12 cellular contexts compared by ENCODE assay signal in the genomic region with DNA sequence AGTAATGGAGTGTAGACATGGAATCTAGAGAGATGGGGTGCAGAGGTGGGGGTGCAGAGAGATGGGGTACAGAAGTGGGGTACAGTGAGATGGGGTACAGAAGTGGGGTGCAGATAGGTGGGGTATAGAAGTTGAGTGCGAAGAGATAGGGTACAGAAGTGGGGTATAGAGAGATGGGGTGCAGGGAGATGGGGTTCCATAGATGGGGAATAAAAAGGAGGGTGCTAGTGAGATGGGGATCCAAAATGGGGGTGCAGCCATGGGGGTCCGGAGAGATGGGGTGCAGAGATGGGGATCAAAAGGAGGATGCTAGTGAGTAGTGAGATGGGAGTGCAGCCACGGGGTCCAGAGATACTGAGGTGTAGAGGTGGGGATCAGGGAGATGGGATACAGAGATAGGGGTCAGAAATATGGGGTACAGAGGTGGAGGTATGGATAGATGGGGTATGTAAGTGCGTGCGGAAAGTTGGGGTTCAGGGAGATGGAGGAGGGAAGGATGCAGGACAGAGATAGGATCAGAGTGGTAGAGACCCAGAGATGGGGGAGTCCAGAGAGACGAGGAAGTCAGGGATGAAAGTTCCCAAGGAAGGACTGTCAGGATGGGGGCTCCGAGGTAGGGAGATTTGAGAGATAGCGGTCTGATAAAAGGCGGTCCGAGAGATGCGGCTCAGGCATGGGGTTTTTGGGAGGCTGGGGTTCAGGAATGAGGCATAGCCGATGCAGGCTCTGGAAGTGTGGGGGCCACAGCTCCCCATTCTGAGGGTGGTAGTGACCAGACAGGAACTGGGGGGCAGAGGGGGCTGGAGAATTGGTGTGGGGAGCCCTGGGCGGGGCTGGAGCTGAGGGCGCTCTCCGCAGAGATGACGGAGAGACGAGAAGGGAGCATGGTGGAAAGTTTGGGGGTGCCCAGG. TPM values are rescaled to one million over a fixed set of nuclear protein-coding genes. Genes with fewer than 3 reads are reported as not detected.
DNase-seq lines count a peak whose midpoint lies in the region; ATAC-seq and TF ChIP-seq lines count a peak whose summit lies in the region.
"Had no signal": no experiment of that assay in that cellular context is flagged by ENCODE, and none has a peak within 500 bp of the region (broad histone marks: within the 10 kb centered on the region; RNA-seq: fewer than 3 reads in every experiment).

No MANE protein-coding gene starts in this region.

- DNase-seq in GM23248 (no peak), mesothelial cell of epicardium (ENCODE audit: low spot score in 2 of 2, unreplicated experiment in 2 of 2) (no peak), NCI-H510A (lab: John Stamatoyannopoulos, UW) (no peak)
- no peak for DNase-seq in activated T-helper 1 cell treated with anti-CD3 and anti-CD28 coated beads, Interleukin-12 subunit alpha, Interleukin-12 subunit beta, Interleukin-2, Interleukin-4 antibody, amounts not matched to agents 30 ng/mL and 10 ng/mL and 1 ng/mL, durations not matched to agents 14 hours and 24 hours and 36 hours (ENCODE audit: low spot score)
- no peak for DNase-seq in stimulated activated CD4-positive, alpha-beta T cell treated with anti-CD3 and anti-CD28 coated beads, Interleukin-4, amount 100 ng/mL, for 24 hours
- DNase-seq: GDM1, T1000 had no signal

- H3K79me2 ChIP-seq in GM23248 (ENCODE audit: insufficient read depth) = no peaks in the 10 kb centered on the region

- no peaks in the 10 kb centered on the region for H3K9me3 Mint-ChIP-seq in activated T-helper 1 cell treated with anti-CD3 and anti-CD28 coated beads, Interleukin-12 subunit alpha, Interleukin-12 subunit beta, Interleukin-2, Interleukin-4 antibody, amounts not matched to agents 30 ng/mL and 10 ng/mL and 1 ng/mL, durations not matched to agents 14 hours and 24 hours and 36 hours
- no peaks in the 10 kb centered on the region for H3K9me3 Mint-ChIP-seq in mesothelial cell of epicardium
- H3K9me3 Mint-ChIP-seq: activated naive CD8-positive, alpha-beta T cell treated with anti-CD3 and anti-CD28 coated beads, Interleukin-2, amount 10 ng/mL, durations not matched to agents 7 days and 5 days; IgD-negative memory B cell had no signal

- TF ChIP-seq CTCF in mesothelial cell of epicardium (IDR thresholded peaks at IDR 0.05; ENCODE audit: unreplicated experiment) = no peak

- peak overlapping the region; percentile 65 for H3K4me3 ChIP-seq in GM23248

- no peaks in the 10 kb centered on the region for H3K4me1 ChIP-seq in GM23248 (ENCODE audit: insufficient read depth)

- no peaks in the 10 kb centered on the region for H3F3A ChIP-seq in GM23248 (ENCODE audit: insufficient read depth)

- peak overlapping the region; percentile 76; the same call in 1 of the 2 replicates for H2AFZ ChIP-seq in GM23248

- no peaks in the 10 kb centered on the region for H3K9me2 ChIP-seq in GM23248 (ENCODE audit: insufficient read depth)

- peak overlapping the region; percentile 54 for H3K4me3 Mint-ChIP-seq in activated T-helper 1 cell treated with anti-CD3 and anti-CD28 coated beads, Interleukin-12 subunit alpha, Interleukin-12 subunit beta, Interleukin-2, Interleukin-4 antibody, amounts not matched to agents 30 ng/mL and 10 ng/mL and 1 ng/mL, durations not matched to agents 14 hours and 24 hours and 36 hours
- H3K4me3 Mint-ChIP-seq in mesothelial cell of epicardium = peak overlapping the region; percentile 11

- peaks cover 12% of the 10 kb centered on the region; the same call in 1 of the 2 replicates for H3K27me3 ChIP-seq in GM23248 (replicated peaks; ENCODE audit: insufficient read depth)

- peaks cover 19% of the 10 kb centered on the region for H3K4me1 Mint-ChIP-seq in activated T-helper 1 cell treated with anti-CD3 and anti-CD28 coated beads, Interleukin-12 subunit alpha, Interleukin-12 subunit beta, Interleukin-2, Interleukin-4 antibody, amounts not matched to agents 30 ng/mL and 10 ng/mL and 1 ng/mL, durations not matched to agents 14 hours and 24 hours and 36 hours (ENCODE audit: low read depth)
- peaks cover 10% of the 10 kb centered on the region for H3K4me1 Mint-ChIP-seq in mesothelial cell of epicardium

- H3K27ac ChIP-seq in GM23248 = no peak overlapping the region

- H4K20me1 ChIP-seq in GM23248 (ENCODE audit: insufficient read depth) = no peaks in the 10 kb centered on the region

- in situ Hi-C loops in GM23248 (cut with MboI) = no loop called here

- H3K9ac ChIP-seq in GM23248 = no peak overlapping the region

- H3K27me3 Mint-ChIP-seq in activated T-helper 1 cell treated with anti-CD3 and anti-CD28 coated beads, Interleukin-12 subunit alpha, Interleukin-12 subunit beta, Interleukin-2, Interleukin-4 antibody, amounts not matched to agents 30 ng/mL and 10 ng/mL and 1 ng/mL, durations not matched to agents 14 hours and 24 hours and 36 hours (ENCODE audit: insufficient read depth) = peaks cover 40% of the 10 kb centered on the region
- H3K27me3 Mint-ChIP-seq in mesothelial cell of epicardium (ENCODE audit: low read depth) = peaks cover 51% of the 10 kb centered on the region

- no peaks in the 10 kb centered on the region for H3K36me3 ChIP-seq in GM23248 (ENCODE audit: low read depth)

- 20 to 24% methylated on average over 12 to 17 of the region's 17 CpGs for WGBS in GM23248 (ENCODE audit: low coverage in 1 of 2, low lambda C conversion rate in 2 of 2, missing lambda C conversion rate in 2 of 2), 2 experiments

- intact Hi-C loops in activated T-helper 1 cell treated with anti-CD3 and anti-CD28 coated beads, Interleukin-12 subunit alpha, Interleukin-12 subunit beta, Interleukin-2, Interleukin-4 antibody, amounts not matched to agents 30 ng/mL and 10 ng/mL and 1 ng/mL, durations not matched to agents 14 hours and 24 hours and 36 hours (cut with micrococcal nuclease) = no loop called here

- peak overlapping the region; percentile 65 for H3K4me2 ChIP-seq in GM23248 (ENCODE audit: unreplicated experiment)

- peaks cover 5% of the 10 kb centered on the region for H3K36me3 Mint-ChIP-seq in activated T-helper 1 cell treated with anti-CD3 and anti-CD28 coated beads, Interleukin-12 subunit alpha, Interleukin-12 subunit beta, Interleukin-2, Interleukin-4 antibody, amounts not matched to agents 30 ng/mL and 10 ng/mL and 1 ng/mL, durations not matched to agents 14 hours and 24 hours and 36 hours (ENCODE audit: low read depth)
- H3K36me3 Mint-ChIP-seq in mesothelial cell of epicardium = no peaks in the 10 kb centered on the region

- no peaks in the 10 kb centered on the region for H3K9me3 ChIP-seq in GM23248 (ENCODE audit: low read depth)

- H3K27ac Mint-ChIP-seq in activated T-helper 1 cell treated with anti-CD3 and anti-CD28 coated beads, Interleukin-12 subunit alpha, Interleukin-12 subunit beta, Interleukin-2, Interleukin-4 antibody, amounts not matched to agents 30 ng/mL and 10 ng/mL and 1 ng/mL, durations not matched to agents 14 hours and 24 hours and 36 hours = no peak overlapping the region
- no peak overlapping the region for H3K27ac Mint-ChIP-seq in mesothelial cell of epicardium
- H3K27ac Mint-ChIP-seq: activated naive CD8-positive, alpha-beta T cell treated with anti-CD3 and anti-CD28 coated beads, Interleukin-2, amount 10 ng/mL, durations not matched to agents 7 days and 5 days; IgD-negative memory B cell had no signal

- ATAC-seq in HG02642 (IDR thresholded peaks at IDR 0.05; ENCODE audit: poor library complexity, unreplicated experiment) = no peak

RNA-seq across cellular contexts. Expression of gene PALM3, which starts 3.4 kb away (rescaled TPM):
- total RNA-seq in GM23248 (2014; rRNA removed; shearing (Covaris generic)) = 0.25 TPM in 1 of 2 replicates, not detected in the other
- 0.15 TPM in 1 of 2 replicates, not detected in the other for polyA plus RNA-seq in GM23248 (2016; fragmentation: Nextera tagmentation; extraction: Ambion mirVana)
- 0.65 TPM in 1 of 2 replicates, not detected in the other for total RNA-seq in activated T-helper 1 cell treated with anti-CD3 and anti-CD28 coated beads, Interleukin-12 subunit alpha, Interleukin-12 subunit beta, Interleukin-2, Interleukin-4 antibody, amounts not matched to agents 30 ng/mL and 10 ng/mL and 1 ng/mL, durations not matched to agents 14 hours and 24 hours and 36 hours
- total RNA-seq in mesothelial cell of epicardium = 2.0 to 2.4 TPM (median 2.3 TPM) in 3 replicates
- total RNA-seq: activated naive CD8-positive, alpha-beta T cell treated with anti-CD3 and anti-CD28 coated beads, Interleukin-2, amount 10 ng/mL, durations not matched to agents 7 days and 5 days; myocyte; NCI-H460 had no signal
- polyA plus RNA-seq: IgD-negative memory B cell had no signal

RNA-seq across cellular contexts. Expression of gene MISP3, which starts 14.1 kb away (rescaled TPM):
- total RNA-seq in GM23248 (2014; rRNA removed; shearing (Covaris generic)) = 1.3 TPM in 1 of 2 replicates, not detected in the other
- polyA plus RNA-seq in GM23248 (2016; fragmentation: Nextera tagmentation; extraction: Ambion mirVana) = 2.0 and 2.7 TPM in 2 replicates
- 2.3 TPM in 2 replicates for total RNA-seq in activated T-helper 1 cell treated with anti-CD3 and anti-CD28 coated beads, Interleukin-12 subunit alpha, Interleukin-12 subunit beta, Interleukin-2, Interleukin-4 antibody, amounts not matched to agents 30 ng/mL and 10 ng/mL and 1 ng/mL, durations not matched to agents 14 hours and 24 hours and 36 hours
- total RNA-seq in mesothelial cell of epicardium = 0.81 to 1.3 TPM (median 0.98 TPM) in 3 replicates

RNA-seq across cellular contexts. Expression of gene IL27RA, which starts 26.9 kb away (rescaled TPM):
- total RNA-seq in GM23248 (2014; rRNA removed; shearing (Covaris generic)) = 7.5 and 8.5 TPM in 2 replicates
- 5.8 and 7.1 TPM in 2 replicates for polyA plus RNA-seq in GM23248 (2016; fragmentation: Nextera tagmentation; extraction: Ambion mirVana)
- 82.5 and 84.9 TPM in 2 replicates for total RNA-seq in activated T-helper 1 cell treated with anti-CD3 and anti-CD28 coated beads, Interleukin-12 subunit alpha, Interleukin-12 subunit beta, Interleukin-2, Interleukin-4 antibody, amounts not matched to agents 30 ng/mL and 10 ng/mL and 1 ng/mL, durations not matched to agents 14 hours and 24 hours and 36 hours
- total RNA-seq in mesothelial cell of epicardium = 6.2 to 6.6 TPM (median 6.5 TPM) in 3 replicates

RNA-seq across cellular contexts. Expression of gene C19orf67, which starts 27.1 kb away (rescaled TPM):
- total RNA-seq in GM23248 (2014; rRNA removed; shearing (Covaris generic)) = not detected in 2 replicates
- not detected in 2 replicates for polyA plus RNA-seq in GM23248 (2016; fragmentation: Nextera tagmentation; extraction: Ambion mirVana)
- total RNA-seq in activated T-helper 1 cell treated with anti-CD3 and anti-CD28 coated beads, Interleukin-12 subunit alpha, Interleukin-12 subunit beta, Interleukin-2, Interleukin-4 antibody, amounts not matched to agents 30 ng/mL and 10 ng/mL and 1 ng/mL, durations not matched to agents 14 hours and 24 hours and 36 hours = 0.67 and 1.1 TPM in 2 replicates
- total RNA-seq in mesothelial cell of epicardium = 0.45 to 0.90 TPM (median 0.58 TPM) in 3 replicates
- total RNA-seq: activated naive CD8-positive, alpha-beta T cell treated with anti-CD3 and anti-CD28 coated beads, Interleukin-2, amount 10 ng/mL, durations not matched to agents 7 days and 5 days; myocyte; NCI-H460 had no signal
- polyA plus RNA-seq: IgD-negative memory B cell had no signal

RNA-seq across cellular contexts. Expression of gene RLN3, which starts 30.5 kb away (rescaled TPM):
- not detected in 2 replicates for total RNA-seq in GM23248 (2014; rRNA removed; shearing (Covaris generic))
- polyA plus RNA-seq in GM23248 (2016; fragmentation: Nextera tagmentation; extraction: Ambion mirVana) = not detected in 2 replicates
- not detected in 2 replicates for total RNA-seq in activated T-helper 1 cell treated with anti-CD3 and anti-CD28 coated beads, Interleukin-12 subunit alpha, Interleukin-12 subunit beta, Interleukin-2, Interleukin-4 antibody, amounts not matched to agents 30 ng/mL and 10 ng/mL and 1 ng/mL, durations not matched to agents 14 hours and 24 hours and 36 hours
- total RNA-seq in mesothelial cell of epicardium = not detected in 3 replicates
- total RNA-seq: activated naive CD8-positive, alpha-beta T cell treated with anti-CD3 and anti-CD28 coated beads, Interleukin-2, amount 10 ng/mL, durations not matched to agents 7 days and 5 days; myocyte; NCI-H460 had no signal
